In the genomic region with DNA sequence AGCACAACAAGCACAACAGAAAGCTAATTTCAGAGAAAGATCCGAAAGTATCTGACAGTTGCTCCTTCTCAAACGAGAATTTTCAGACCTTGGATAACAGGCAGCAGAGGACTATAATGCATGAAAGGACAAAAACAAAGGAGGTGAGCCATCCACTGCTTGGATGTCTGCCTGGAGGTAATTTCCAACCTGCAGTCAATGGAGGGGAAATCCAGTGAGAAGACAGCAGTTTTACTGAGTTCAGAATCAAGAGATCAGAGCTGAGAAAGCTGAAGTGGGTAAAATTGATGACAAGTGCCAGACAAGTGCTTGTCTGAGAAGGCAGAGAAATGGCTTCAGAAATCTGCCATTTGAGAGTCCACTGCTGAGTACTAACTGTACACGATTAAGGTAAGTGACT, we compare ENCODE assay signal across 11 cellular contexts. TPM values are rescaled to one million over a fixed set of nuclear protein-coding genes. Genes with fewer than 3 reads are reported as not detected.
DNase-seq lines count a peak whose midpoint lies in the region; ATAC-seq, FAIRE-seq and TF ChIP-seq lines count a peak whose summit lies in the region.
"Had no signal": no experiment of that assay in that cellular context is flagged by ENCODE, and none has a peak within 500 bp of the region (broad histone marks: within the 10 kb centered on the region; RNA-seq: fewer than 3 reads in every experiment).

No MANE protein-coding gene starts in this region.

- H3K4me3 Mint-ChIP-seq in activated T-cell treated with anti-CD3 and anti-CD28 coated beads, Interleukin-2, amount 50 U/mL, for 24 hours, result no peak overlapping the region
- peak overlapping the region; percentile 24 for H3K4me3 Mint-ChIP-seq in activated T-helper 17 cell treated with anti-CD3 and anti-CD28 coated beads, Interleukin-2, amount 50 U/mL, for 72 hours
- no peak overlapping the region for H3K4me3 Mint-ChIP-seq in endodermal cell

- TF ChIP-seq CTCF in pancreas (IDR thresholded peaks at IDR 0.05) (no peak), endodermal cell (conservative IDR thresholded peaks at IDR 0.05) (no peak)

- H3K9ac ChIP-seq in endodermal cell (ENCODE audit: extremely low read depth, low read length, poor library complexity, severe bottlenecking), result no peak overlapping the region

- H3K27me3 Mint-ChIP-seq in activated T-cell treated with anti-CD3 and anti-CD28 coated beads, Interleukin-2, amount 50 U/mL, for 24 hours, result no peaks in the 10 kb centered on the region
- no peaks in the 10 kb centered on the region for H3K27me3 Mint-ChIP-seq in activated T-helper 17 cell treated with anti-CD3 and anti-CD28 coated beads, Interleukin-2, amount 50 U/mL, for 72 hours
- H3K27me3 Mint-ChIP-seq in endodermal cell (ENCODE audit: insufficient read depth), result no peaks in the 10 kb centered on the region

- no peak for FAIRE-seq in pancreas (lab: Jason Lieb, UNC)
- FAIRE-seq: small intestine had no signal

- H3K36me3 Mint-ChIP-seq in activated T-cell treated with anti-CD3 and anti-CD28 coated beads, Interleukin-2, amount 50 U/mL, for 24 hours (ENCODE audit: low read depth), result peaks cover 89% of the 10 kb centered on the region
- peaks cover 29% of the 10 kb centered on the region for H3K36me3 Mint-ChIP-seq in activated T-helper 17 cell treated with anti-CD3 and anti-CD28 coated beads, Interleukin-2, amount 50 U/mL, for 72 hours (ENCODE audit: low read depth)
- H3K36me3 Mint-ChIP-seq in endodermal cell (ENCODE audit: low read depth), result peaks cover 8% of the 10 kb centered on the region

- peaks cover 22% of the 10 kb centered on the region for H3K9me3 Mint-ChIP-seq in activated T-cell treated with anti-CD3 and anti-CD28 coated beads, Interleukin-2, amount 50 U/mL, for 24 hours
- peaks cover 5% of the 10 kb centered on the region for H3K9me3 Mint-ChIP-seq in activated T-helper 17 cell treated with anti-CD3 and anti-CD28 coated beads, Interleukin-2, amount 50 U/mL, for 72 hours
- no peaks in the 10 kb centered on the region for H3K9me3 Mint-ChIP-seq in endodermal cell

- H3K4me1 ChIP-seq in pancreas, result peaks cover 0 to 1% (median 0%) of the 10 kb centered on the region in 3 donors
- H3K4me1 ChIP-seq in endodermal cell (ENCODE audit: control insufficient read depth, insufficient read depth, low read length), result peaks cover 5% of the 10 kb centered on the region

- peak; percentile 62 for ATAC-seq in HG02938 (IDR thresholded peaks at IDR 0.05; ENCODE audit: unreplicated experiment)
- peak; percentile 76 for ATAC-seq in activated T-helper 17 cell treated with anti-CD3 and anti-CD28 coated beads, Interleukin-2, amount 50 U/mL, for 72 hours (replicated peaks)
- peak in 3 of 4 donors; percentile 18 to 76 (median 44) for ATAC-seq in pancreas
- no peak for ATAC-seq in HG03521 (IDR thresholded peaks at IDR 0.05; ENCODE audit: unreplicated experiment)

- peak overlapping the region; percentile 55 for H3K27ac Mint-ChIP-seq in activated T-cell treated with anti-CD3 and anti-CD28 coated beads, Interleukin-2, amount 50 U/mL, for 24 hours
- peak overlapping the region; percentile 72 for H3K27ac Mint-ChIP-seq in activated T-helper 17 cell treated with anti-CD3 and anti-CD28 coated beads, Interleukin-2, amount 50 U/mL, for 72 hours
- H3K27ac Mint-ChIP-seq in endodermal cell, result no peak overlapping the region

- H3K27ac ChIP-seq in pancreas (no peak overlapping the region), endodermal cell (ENCODE audit: low read depth, low read length) (no peak overlapping the region)

- H3K4me1 Mint-ChIP-seq in activated T-cell treated with anti-CD3 and anti-CD28 coated beads, Interleukin-2, amount 50 U/mL, for 24 hours (ENCODE audit: low read depth), result peaks cover 81% of the 10 kb centered on the region
- peaks cover 43% of the 10 kb centered on the region for H3K4me1 Mint-ChIP-seq in activated T-helper 17 cell treated with anti-CD3 and anti-CD28 coated beads, Interleukin-2, amount 50 U/mL, for 72 hours
- peaks cover 13% of the 10 kb centered on the region for H3K4me1 Mint-ChIP-seq in endodermal cell

- no peak for DNase-seq in activated T-cell treated with anti-CD3 and anti-CD28 coated beads, Interleukin-2, amount 50 U/mL, for 24 hours
- no peak for DNase-seq in activated T-cell treated with anti-CD3 and anti-CD28 coated beads, Interleukin-2, amount 50 U/mL, for 48 hours
- no peak for DNase-seq in pancreas
- DNase-seq in NOMO-1 (lab: John Stamatoyannopoulos, UW; ENCODE audit: unreplicated experiment in 2 of 2), result no peak
- no peak for DNase-seq in endodermal cell
- DNase-seq: activated CD4-positive, alpha-beta T cell treated with anti-CD3 and anti-CD28 coated beads, Interleukin-2, amount 50 U/mL, for 1 hour; NK-92 treated with Interleukin-12 subunit alpha and Interleukin-12 subunit beta, amount 100 ng/mL, for 24 hours; small intestine had no signal

- H3K9me3 ChIP-seq in pancreas, result no peaks in the 10 kb centered on the region
- no peaks in the 10 kb centered on the region for H3K9me3 ChIP-seq in endodermal cell (ENCODE audit: control insufficient read depth, low read length)

- H3K27me3 ChIP-seq in pancreas (no peaks in the 10 kb centered on the region), endodermal cell (ENCODE audit: control insufficient read depth, insufficient read depth, low read length, poor library complexity, severe bottlenecking) (no peaks in the 10 kb centered on the region)

- intact Hi-C loops in pancreas (cut with DNase I), result no loop called here

- no peaks in the 10 kb centered on the region for H3K36me3 ChIP-seq in pancreas
- H3K36me3 ChIP-seq in endodermal cell (ENCODE audit: control insufficient read depth, insufficient read depth, low read length), result peaks cover 21% of the 10 kb centered on the region

- H3K4me3 ChIP-seq in pancreas (no peak overlapping the region), endodermal cell (ENCODE audit: low read length) (no peak overlapping the region)

- WGBS in pancreas, 2 donors, result 65 to 69% methylated on average over 3 of the region's 3 CpGs
- WGBS in endodermal cell (ENCODE audit: insufficient coverage in 1 of 2, insufficient read length in 1 of 2), 2 experiments, result 83 to 88% methylated on average over 3 of the region's 3 CpGs

RNA-seq across cellular contexts. Expression of a gene that starts 22.1 kb away (rescaled TPM):
- total RNA-seq in activated T-helper 17 cell treated with anti-CD3 and anti-CD28 coated beads, Interleukin-2, amount 50 U/mL, for 72 hours, result 10 to 100 TPM; 79.3 to 94.8 TPM
- total RNA-seq in pancreas (10 to 100 TPM; 36.3 to 48.9 (median 42.0) TPM), endodermal cell (100 to 1,000 TPM in 1 of 2 donors, 10 to 100 TPM in 1; 92.2 to 101 TPM)
- 10 to 100 TPM in 1 of 2 donors, 1 to 10 TPM in 1; 8.9 to 21.7 TPM for polyA plus RNA-seq in pancreas
- 74.1 TPM for polyA plus RNA-seq in endodermal cell (2013, experiment 1 of 2)
- polyA plus RNA-seq in endodermal cell (2013, experiment 2 of 2), result 63.8 TPM
